ENCODE assay signal across 27 cellular contexts in the genomic region with DNA sequence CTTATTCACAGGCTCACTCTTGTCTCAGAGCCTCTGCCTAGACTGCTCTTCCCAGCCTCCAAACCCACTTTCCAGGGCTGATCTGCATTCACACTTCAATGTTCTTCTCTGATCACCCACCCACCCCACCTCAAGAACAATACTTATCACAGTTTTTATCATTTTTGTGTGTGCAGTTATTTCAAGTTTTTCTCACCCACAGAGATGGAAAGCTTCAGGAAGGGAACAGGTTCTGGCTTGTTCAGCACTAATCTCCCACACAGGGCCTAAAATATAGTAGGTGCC.
DNase-seq lines count a peak whose midpoint lies in the region; FAIRE-seq and TF ChIP-seq lines count a peak whose summit lies in the region.
"Had no signal": no experiment of that assay in that cellular context is flagged by ENCODE, and none has a peak within 500 bp of the region (broad histone marks: within the 10 kb centered on the region; RNA-seq: fewer than 3 reads in every experiment).

No MANE protein-coding gene starts in this region.

- POLR2A ChIA-PET in MCF 10A (lab: Yijun Ruan, JAX), result no interaction called here
- POLR2A ChIA-PET in A673 (lab: Charles Lee; ENCODE audit: low non-redundant PET), result no interaction called here

- H3K4me1 ChIP-seq in mammary epithelial cell (ENCODE audit: insufficient read depth, low read length), result peaks cover 12% of the 10 kb centered on the region
- no peaks in the 10 kb centered on the region for H3K4me1 ChIP-seq in A673 (ENCODE audit: insufficient read depth, low read length, poor library complexity, severe bottlenecking)
- H3K4me1 ChIP-seq: Caco-2 had no signal

- H3K27me3 ChIP-seq in mammary epithelial cell (ENCODE audit: insufficient read depth, low read length) (no peaks in the 10 kb centered on the region), bronchial epithelial cell (ENCODE audit: control insufficient read depth, insufficient read depth, low read length) (no peaks in the 10 kb centered on the region), A673 (replicated peaks; ENCODE audit: insufficient read depth, low read depth, low read length, poor library complexity) (no peaks in the 10 kb centered on the region)
- H3K27me3 ChIP-seq: BLaER1 treated with 17β-estradiol and CSF1 and Interleukin-3, amounts not matched to agents 10 nM and 100 nM; SJSA1 had no signal

- H3K4me1 Mint-ChIP-seq in MCF 10A (ENCODE audit: insufficient read depth, unreplicated experiment), result peaks cover 10% of the 10 kb centered on the region
- peaks cover 27% of the 10 kb centered on the region for H3K4me1 Mint-ChIP-seq in neural crest cell
- H3K4me1 Mint-ChIP-seq: CD4-positive, alpha-beta memory T cell had no signal

- dilution Hi-C loops in mammary epithelial cell (cut with HindIII; ENCODE audit: low sequenced_read_pairs), result no loop called here

- no peaks in the 10 kb centered on the region for H3K9me3 ChIP-seq in mammary epithelial cell (replicated peaks; ENCODE audit: insufficient read depth, low read length)
- H3K9me3 ChIP-seq in A673 (ENCODE audit: low read depth, low read length, poor library complexity, severe bottlenecking), result peaks cover 3% of the 10 kb centered on the region
- H3K9me3 ChIP-seq: BLaER1 treated with 17β-estradiol and CSF1 and Interleukin-3, amounts not matched to agents 10 nM and 100 nM; Caco-2; SJSA1 had no signal

- H3K4me3 Mint-ChIP-seq in MCF 10A (ENCODE audit: unreplicated experiment) (no peak overlapping the region), neural crest cell (no peak overlapping the region)
- H3K4me3 Mint-ChIP-seq: CD4-positive, alpha-beta memory T cell; IgD-negative memory B cell had no signal

- H3K36me3 ChIP-seq in mammary epithelial cell (ENCODE audit: insufficient read depth, low read length) (no peaks in the 10 kb centered on the region), bronchial epithelial cell (ENCODE audit: control insufficient read depth, insufficient read depth, low read length) (no peaks in the 10 kb centered on the region), A673 (ENCODE audit: insufficient read depth, low read length, poor library complexity, severe bottlenecking) (no peaks in the 10 kb centered on the region)
- H3K36me3 ChIP-seq: BLaER1 treated with 17β-estradiol and CSF1 and Interleukin-3, amounts not matched to agents 10 nM and 100 nM; SJSA1 had no signal

- H3K36me3 Mint-ChIP-seq in MCF 10A (ENCODE audit: insufficient read depth, unreplicated experiment), result no peaks in the 10 kb centered on the region
- H3K36me3 Mint-ChIP-seq in neural crest cell (ENCODE audit: low read depth), result no peaks in the 10 kb centered on the region
- H3K36me3 Mint-ChIP-seq: CD4-positive, alpha-beta memory T cell; IgD-negative memory B cell had no signal

- H3K9me3 Mint-ChIP-seq in MCF 10A (ENCODE audit: unreplicated experiment) (no peaks in the 10 kb centered on the region), neural crest cell (peaks cover 3% of the 10 kb centered on the region)
- H3K9me3 Mint-ChIP-seq: IgD-negative memory B cell had no signal

- no TSS peak for BruUV-seq in mammary epithelial cell (replicated peaks; lab: Mats Ljungman, UMichigan)
- no TSS peak for BruUV-seq in MCF 10A (replicated peaks; lab: Mats Ljungman, UMichigan)
- no TSS peak for BruUV-seq in A673 (replicated peaks; lab: Mats Ljungman, UMichigan)

- H3K4me3 ChIP-seq in mammary epithelial cell (replicated peaks in 1 of 3; ENCODE audit: insufficient read depth in 1 of 3, low read depth in 2 of 3, low read length in 3 of 3) (no peak overlapping the region), bronchial epithelial cell (ENCODE audit: low read depth, low read length) (no peak overlapping the region), A673 (ENCODE audit: low read depth, low read length, poor library complexity, severe bottlenecking) (no peak overlapping the region)
- H3K4me3 ChIP-seq: BLaER1 treated with 17β-estradiol and CSF1 and Interleukin-3, amounts not matched to agents 10 nM and 100 nM; GM12878; SJSA1 had no signal

- H3K27me3 Mint-ChIP-seq in MCF 10A (ENCODE audit: insufficient read depth, unreplicated experiment), result no peaks in the 10 kb centered on the region
- H3K27me3 Mint-ChIP-seq in neural crest cell (ENCODE audit: low read depth), result peaks cover 4% of the 10 kb centered on the region

- FAIRE-seq in bronchial epithelial cell (lab: Jason Lieb, UNC), result no peak
- FAIRE-seq: A204.1, G401.6, GM12878, RCC 7860 had no signal

- H3K79me2 ChIP-seq in mammary epithelial cell (ENCODE audit: insufficient read depth, low read length), result no peaks in the 10 kb centered on the region

- CTCF ChIA-PET in mammary epithelial cell (lab: Charles Lee; ENCODE audit: low non-redundant PET) (no interaction called here), MCF 10A (lab: Yijun Ruan, JAX) (no interaction called here), A673 (lab: Charles Lee) (interaction anchor here (0.5 kb wide), 1 partner anchor 961 kb away, joined by 6 read pairs; no protein-coding TSS in a partner anchor)

- peak overlapping the region; percentile 49 for H3K4me2 ChIP-seq in mammary epithelial cell (ENCODE audit: insufficient read depth, low read depth, low read length)

- TF ChIP-seq CTCF in mammary epithelial cell (conservative IDR thresholded peaks at IDR 0.05 in 1 of 2, IDR thresholded peaks at IDR 0.05 in 1 of 2; ENCODE audit: extremely low read depth in 1 of 2, insufficient read depth in 1 of 2, low read depth in 1 of 2, low read length in 2 of 2) (no peak), MCF 10A (IDR thresholded peaks at IDR 0.05; ENCODE audit: unreplicated experiment) (no peak), bronchial epithelial cell (IDR thresholded peaks at IDR 0.05; ENCODE audit: insufficient read depth, low read length, severe bottlenecking) (no peak), neural crest cell (conservative IDR thresholded peaks at IDR 0.05) (no peak), A673 (conservative IDR thresholded peaks at IDR 0.05; ENCODE audit: low read depth, low read length) (no peak)

- in situ Hi-C loops in mammary epithelial cell (cut with MboI; ENCODE audit: low sequenced_read_pairs in 2 of 2), result no loop called here

- DNase-seq in mammary epithelial cell (peak; percentile 33), MCF 10A (ENCODE audit: unreplicated experiment) (no peak), bronchial epithelial cell (ENCODE audit: low read depth) (peak; percentile 55), neural crest cell (ENCODE audit: low read depth, low spot score) (no peak), A673 (ENCODE audit: low spot score) (no peak), KG1 (lab: John Stamatoyannopoulos, UW) (no peak)
- no peak for DNase-seq in activated CD4-positive, alpha-beta T cell treated with anti-CD3 and anti-CD28 coated beads, Interleukin-2, amount 50 U/mL, for 1 hour
- DNase-seq: AML-193; Caco-2; CD4-positive, alpha-beta memory T cell; GOT3; HCEC 1CT; Karpas-422; NCI-H1105; NCI-H146; NCI-H1930; NCI-H2107; NCI-H524; NCI-H774; Right ventricle myocardium superior had no signal

- H3K27ac ChIP-seq in mammary epithelial cell (ENCODE audit: insufficient read depth, low read depth, low read length) (no peak overlapping the region), A673 (ENCODE audit: low read depth, low read length, poor library complexity, severe bottlenecking) (no peak overlapping the region)
- H3K27ac ChIP-seq: BLaER1 treated with 17β-estradiol and CSF1 and Interleukin-3, amounts not matched to agents 10 nM and 100 nM; SJSA1 had no signal

- peak overlapping the region; percentile 78 for H2AFZ ChIP-seq in mammary epithelial cell (ENCODE audit: low read depth, low read length)

- H3K27ac Mint-ChIP-seq in MCF 10A (ENCODE audit: low read depth, unreplicated experiment), result no peak overlapping the region
- H3K27ac Mint-ChIP-seq in neural crest cell (ENCODE audit: unreplicated experiment), result peak overlapping the region; percentile 32
- H3K27ac Mint-ChIP-seq: CD4-positive, alpha-beta memory T cell had no signal

- intact Hi-C loops in mammary epithelial cell (cut with micrococcal nuclease), result no loop called here
- intact Hi-C loops in MCF 10A (cut with micrococcal nuclease), result no loop called here
- intact Hi-C loops in A673 (cut with micrococcal nuclease; ENCODE audit: unreplicated experiment), result no loop called here

- no peaks in the 10 kb centered on the region for H4K20me1 ChIP-seq in mammary epithelial cell (ENCODE audit: insufficient read depth, low read length)
- H4K20me1 ChIP-seq: BLaER1 treated with 17β-estradiol and CSF1 and Interleukin-3, amounts not matched to agents 10 nM and 100 nM had no signal

- H3K9ac ChIP-seq in mammary epithelial cell (ENCODE audit: insufficient read depth, low read length), result no peak overlapping the region
- H3K9ac ChIP-seq: BLaER1 treated with 17β-estradiol and CSF1 and Interleukin-3, amounts not matched to agents 10 nM and 100 nM had no signal

Comparison
In these comparisons a context has a peak if more than half of its experiments do, and no peak if none do; other contexts are left out.
1. DNase-seq: peak in mammary epithelial cell (single experiment) and bronchial epithelial cell (single experiment); none in MCF 10A (single experiment), neural crest cell (single experiment), A673 (single experiment), KG1 (single experiment) and activated CD4-positive, alpha-beta T cell treated with anti-CD3 and anti-CD28 coated beads, Interleukin-2, amount 50 U/mL, for 1 hour (single experiment).